Comparison of ENCODE assay signal across 8 cellular contexts in the genomic region with DNA sequence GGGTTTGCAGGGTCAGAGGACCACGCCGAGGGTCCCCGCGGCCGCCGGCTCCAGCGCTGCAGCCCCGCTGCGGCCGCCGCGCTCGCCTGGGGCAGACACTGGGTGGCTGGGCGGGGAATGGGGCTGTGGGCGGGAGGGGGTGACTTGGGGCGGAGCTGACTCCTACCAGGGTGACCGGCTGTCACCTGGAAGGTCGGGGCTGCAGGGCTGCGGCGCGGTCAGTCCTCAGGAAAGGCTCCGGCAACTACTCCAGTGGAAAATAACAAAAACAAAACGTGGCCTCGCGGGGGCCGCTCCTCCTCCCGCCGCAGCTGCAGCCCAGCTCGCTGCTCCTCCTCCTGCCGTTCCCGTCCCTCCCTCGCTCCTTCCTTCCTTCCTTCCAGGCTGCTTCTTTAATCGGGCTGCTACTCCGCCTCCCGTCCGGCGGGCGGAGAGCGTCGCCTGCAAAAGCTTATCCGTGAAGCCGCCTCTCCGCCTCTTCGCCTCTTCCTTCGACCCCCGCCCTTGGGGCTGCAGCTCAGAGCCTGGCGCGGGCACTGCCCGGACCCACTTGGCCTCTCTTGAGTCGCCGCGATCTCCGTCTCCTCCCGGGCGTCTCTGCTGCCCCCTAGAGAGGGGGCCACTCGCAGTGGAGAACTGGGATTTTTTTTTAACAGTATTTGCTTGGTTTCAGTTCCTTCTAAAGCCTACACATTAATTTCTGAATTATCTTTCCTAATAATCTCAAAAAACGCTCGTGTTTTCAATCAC. TPM values are rescaled to one million over a fixed set of nuclear protein-coding genes. Genes with fewer than 3 reads are reported as not detected.
DNase-seq lines count a peak whose midpoint lies in the region; ATAC-seq, FAIRE-seq and TF ChIP-seq lines count a peak whose summit lies in the region.

A gene with protein sequence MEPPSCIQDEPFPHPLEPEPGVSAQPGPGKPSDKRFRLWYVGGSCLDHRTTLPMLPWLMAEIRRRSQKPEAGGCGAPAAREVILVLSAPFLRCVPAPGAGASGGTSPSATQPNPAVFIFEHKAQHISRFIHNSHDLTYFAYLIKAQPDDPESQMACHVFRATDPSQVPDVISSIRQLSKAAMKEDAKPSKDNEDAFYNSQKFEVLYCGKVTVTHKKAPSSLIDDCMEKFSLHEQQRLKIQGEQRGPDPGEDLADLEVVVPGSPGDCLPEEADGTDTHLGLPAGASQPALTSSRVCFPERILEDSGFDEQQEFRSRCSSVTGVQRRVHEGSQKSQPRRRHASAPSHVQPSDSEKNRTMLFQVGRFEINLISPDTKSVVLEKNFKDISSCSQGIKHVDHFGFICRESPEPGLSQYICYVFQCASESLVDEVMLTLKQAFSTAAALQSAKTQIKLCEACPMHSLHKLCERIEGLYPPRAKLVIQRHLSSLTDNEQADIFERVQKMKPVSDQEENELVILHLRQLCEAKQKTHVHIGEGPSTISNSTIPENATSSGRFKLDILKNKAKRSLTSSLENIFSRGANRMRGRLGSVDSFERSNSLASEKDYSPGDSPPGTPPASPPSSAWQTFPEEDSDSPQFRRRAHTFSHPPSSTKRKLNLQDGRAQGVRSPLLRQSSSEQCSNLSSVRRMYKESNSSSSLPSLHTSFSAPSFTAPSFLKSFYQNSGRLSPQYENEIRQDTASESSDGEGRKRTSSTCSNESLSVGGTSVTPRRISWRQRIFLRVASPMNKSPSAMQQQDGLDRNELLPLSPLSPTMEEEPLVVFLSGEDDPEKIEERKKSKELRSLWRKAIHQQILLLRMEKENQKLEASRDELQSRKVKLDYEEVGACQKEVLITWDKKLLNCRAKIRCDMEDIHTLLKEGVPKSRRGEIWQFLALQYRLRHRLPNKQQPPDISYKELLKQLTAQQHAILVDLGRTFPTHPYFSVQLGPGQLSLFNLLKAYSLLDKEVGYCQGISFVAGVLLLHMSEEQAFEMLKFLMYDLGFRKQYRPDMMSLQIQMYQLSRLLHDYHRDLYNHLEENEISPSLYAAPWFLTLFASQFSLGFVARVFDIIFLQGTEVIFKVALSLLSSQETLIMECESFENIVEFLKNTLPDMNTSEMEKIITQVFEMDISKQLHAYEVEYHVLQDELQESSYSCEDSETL (N-terminal part only) (minus strand): TSS at position 100 of the 750 bp plus-strand sequence. CDS start 402 bp downstream, outside the sequence.

- ATAC-seq in GM23338, result peak; percentile 79

- peak within 1 kb of the TSS; percentile 72 for H3K4me2 ChIP-seq in GM23338

- peak; percentile 99 for DNase-seq in GDM1 (lab: John Stamatoyannopoulos, UW)
- DNase-seq in GM23338 (ENCODE audit: low spot score), result peak; percentile 96
- peak; percentile 68 for DNase-seq in RWPE1 (ENCODE audit: low spot score)
- peak; percentile 68 for DNase-seq in activated naive CD4-positive, alpha-beta T cell treated with anti-CD3 and anti-CD28 coated beads for 36 hours
- DNase-seq in frontal cortex (ENCODE audit: low spot score in 2 of 2), result peak; percentile 58
- peak; percentile 74 for DNase-seq in neural crest cell (ENCODE audit: low read depth, low spot score)
- peak; percentile 83 to 90 for DNase-seq in tibial artery

- H3K4me1 ChIP-seq in GM23338 (ENCODE audit: insufficient read depth) (peaks cover 11% of the 10 kb centered on the region), tibial artery (peaks cover 0 to 11% (median 4%) of the 10 kb centered on the region in 4 donors)

- POLR2A ChIA-PET in RWPE1 (lab: Yijun Ruan, JAX; ENCODE audit: low non-redundant PET), result interaction anchor here (0.6 kb wide), 2 partner anchors 31 to 118 kb away, joined by 3 read pairs; no protein-coding TSS in a partner anchor

- H3K27ac ChIP-seq in GM23338 (ENCODE audit: low read depth), result peak within 1 kb of the TSS; percentile 8
- H3K27ac ChIP-seq in KOPT-K1 (ENCODE audit: low read depth, low read length, poor library complexity, severe bottlenecking), result peak within 1 kb of the TSS; percentile 8
- peak within 1 kb of the TSS; percentile 89 for H3K27ac ChIP-seq in RWPE1
- peak within 1 kb of the TSS; percentile 51 to 75 for H3K27ac ChIP-seq in tibial artery

- peaks cover 3% of the 10 kb centered on the region; the same call in 1 of the 3 replicates for H3K36me3 Mint-ChIP-seq in GM23338 (ENCODE audit: low read depth)
- peaks cover 1% of the 10 kb centered on the region for H3K36me3 Mint-ChIP-seq in activated naive CD4-positive, alpha-beta T cell treated with anti-CD3 and anti-CD28 coated beads for 36 hours (ENCODE audit: low read depth)
- H3K36me3 Mint-ChIP-seq in neural crest cell (ENCODE audit: low read depth), result no peaks in the 10 kb centered on the region

- peak within 1 kb of the TSS; percentile 90 for H3K27ac Mint-ChIP-seq in GM23338
- no peak within 1 kb of the TSS for H3K27ac Mint-ChIP-seq in activated naive CD4-positive, alpha-beta T cell treated with anti-CD3 and anti-CD28 coated beads for 36 hours
- peak within 1 kb of the TSS; percentile 80 for H3K27ac Mint-ChIP-seq in neural crest cell (ENCODE audit: unreplicated experiment)

- H3F3A ChIP-seq in GM23338 (replicated peaks; ENCODE audit: low read depth), result no peaks in the 10 kb centered on the region; the same call in 1 of the 2 replicates

- H3K79me2 ChIP-seq in GM23338 (replicated peaks; ENCODE audit: insufficient read depth), result peaks cover 34% of the 10 kb centered on the region

- H3K4me3 ChIP-seq in GM23338 (peak within 1 kb of the TSS; percentile 72), tibial artery (peak within 1 kb of the TSS; percentile 79 to 87)

- peaks cover 14% of the 10 kb centered on the region for H3K27me3 ChIP-seq in GM23338 (ENCODE audit: insufficient read depth)
- H3K27me3 ChIP-seq in tibial artery, result no peaks in the 10 kb centered on the region

- peak; percentile 70 to 91 for TF ChIP-seq CTCF in GM23338 (conservative IDR thresholded peaks at IDR 0.05; ENCODE audit: low read depth in 2 of 2)
- TF ChIP-seq CTCF in RWPE1 (conservative IDR thresholded peaks at IDR 0.05; ENCODE audit: low read depth), result peak; percentile 94
- peak; percentile 85 for TF ChIP-seq CTCF in neural crest cell (conservative IDR thresholded peaks at IDR 0.05)
- peak; percentile 39 to 76 for TF ChIP-seq CTCF in tibial artery (IDR thresholded peaks at IDR 0.05)

- H3K27me3 Mint-ChIP-seq in GM23338 (ENCODE audit: insufficient read depth, low read depth, poor library complexity) (peaks cover 22% of the 10 kb centered on the region), neural crest cell (ENCODE audit: low read depth) (peaks cover 22% of the 10 kb centered on the region)
- H3K27me3 Mint-ChIP-seq in activated naive CD4-positive, alpha-beta T cell treated with anti-CD3 and anti-CD28 coated beads for 36 hours (ENCODE audit: low read depth), result peaks cover 53% of the 10 kb centered on the region

- H3K9me3 Mint-ChIP-seq in GM23338 (no peaks in the 10 kb centered on the region; the same call in 2 of the 3 replicates), neural crest cell (no peaks in the 10 kb centered on the region)
- H3K9me3 Mint-ChIP-seq in activated naive CD4-positive, alpha-beta T cell treated with anti-CD3 and anti-CD28 coated beads for 36 hours, result no peaks in the 10 kb centered on the region

- intact Hi-C loops in activated naive CD4-positive, alpha-beta T cell treated with anti-CD3 and anti-CD28 coated beads for 36 hours (cut with micrococcal nuclease), result loop anchor here (1.0 to 10.0 kb wide), 9 partner anchors 55 to 1403 kb away; partner anchors contain the start of genes COMMD6, KCTD12, LMO7 and UCHL3
- intact Hi-C loops in tibial artery (cut with DNase I; ENCODE audit: low total_unique reads), result loop anchor here (5.0 kb wide), 2 partner anchors 55 to 110 kb away; partner anchors contain the start of gene COMMD6

- peaks cover 41% of the 10 kb centered on the region for H3K4me1 Mint-ChIP-seq in GM23338
- H3K4me1 Mint-ChIP-seq in activated naive CD4-positive, alpha-beta T cell treated with anti-CD3 and anti-CD28 coated beads for 36 hours (ENCODE audit: low read depth), result peaks cover 11% of the 10 kb centered on the region
- H3K4me1 Mint-ChIP-seq in neural crest cell, result peaks cover 25% of the 10 kb centered on the region

- peak within 1 kb of the TSS; percentile 92 for H3K4me3 Mint-ChIP-seq in GM23338
- H3K4me3 Mint-ChIP-seq in activated naive CD4-positive, alpha-beta T cell treated with anti-CD3 and anti-CD28 coated beads for 36 hours, result peak within 1 kb of the TSS; percentile 94
- peak within 1 kb of the TSS; percentile 96 for H3K4me3 Mint-ChIP-seq in neural crest cell

- CTCF ChIA-PET in RWPE1 (lab: Yijun Ruan, JAX), result interaction anchor here (0.5 to 1.6 kb wide), 29 partner anchors 8 to 1828 kb away, joined by 3 to 13 read pairs (median 4); no protein-coding TSS in a partner anchor
- CTCF ChIA-PET in activated naive CD4-positive, alpha-beta T cell treated with anti-CD3 and anti-CD28 coated beads for 36 hours (lab: Charles Lee), result interaction anchor here (0.6 to 1.4 kb wide), 13 partner anchors 20 to 189 kb away, joined by 3 to 7 read pairs (median 3); no protein-coding TSS in a partner anchor

- H3K9me2 ChIP-seq in GM23338 (ENCODE audit: insufficient read depth), result no peaks in the 10 kb centered on the region

- peak within 1 kb of the TSS; percentile 80; the same call in 1 of the 2 replicates for H2AFZ ChIP-seq in GM23338

- H3K36me3 ChIP-seq in GM23338 (ENCODE audit: insufficient read depth), result no peaks in the 10 kb centered on the region
- H3K36me3 ChIP-seq in KOPT-K1 (ENCODE audit: insufficient read depth, low read length), result no peaks in the 10 kb centered on the region
- no peaks in the 10 kb centered on the region for H3K36me3 ChIP-seq in tibial artery

- 0 out of 2 replicates have a peak, but pooled peaks cover 13% of the 10 kb centered on the region for H4K20me1 ChIP-seq in GM23338 (replicated peaks; ENCODE audit: insufficient read depth)

- no peaks in the 10 kb centered on the region for H3K9me3 ChIP-seq in KOPT-K1 (ENCODE audit: insufficient read depth, low read length, poor library complexity, severe bottlenecking)
- H3K9me3 ChIP-seq in tibial artery, result no peaks in the 10 kb centered on the region

- no peak for FAIRE-seq in frontal cortex (lab: Jason Lieb, UNC)

TF ChIP-seq in GM23338, 12 proteins besides CTCF, POLR2A, EP300 and RAD21:
- no peak for TF ChIP-seq EZH2phosphoT487 (IDR thresholded peaks at IDR 0.05; ENCODE audit: unreplicated experiment)
- TF ChIP-seq POLR2AphosphoS5 (IDR thresholded peaks at IDR 0.05; ENCODE audit: low read depth), result peak; percentile 71

RNA-seq across cellular contexts. Expression of the gene that starts here (rescaled TPM):
- total RNA-seq in GM23338 (2014; rRNA removed; shearing (Covaris generic)), result 37.1 and 38.2 TPM in 2 replicates
- polyA plus RNA-seq in GM23338 (2016; fragmentation: Nextera tagmentation; extraction: Ambion mirVana), result 17.9 and 18.7 TPM in 2 replicates
- 10 to 100 TPM; 13.4 to 19.7 TPM for total RNA-seq in activated naive CD4-positive, alpha-beta T cell treated with anti-CD3 and anti-CD28 coated beads for 36 hours
- total RNA-seq in frontal cortex (9.8 TPM), neural crest cell (13.3 and 13.4 TPM in 2 replicates)

Comparison
In these comparisons a context has a peak if more than half of its experiments do, and no peak if none do; other contexts are left out.
1. Peak in every context shown above with its lines: DNase-seq, ATAC-seq, H3K4me3 ChIP-seq and H3K27ac ChIP-seq.
2. H3K27ac ChIP-seq: peak in every context shown above with its lines; median percentile 89 in RWPE1; 63 in tibial artery; 8 in GM23338; 8 in KOPT-K1.